Comparison of ENCODE assay signal across 8 cellular contexts in the genomic region with DNA sequence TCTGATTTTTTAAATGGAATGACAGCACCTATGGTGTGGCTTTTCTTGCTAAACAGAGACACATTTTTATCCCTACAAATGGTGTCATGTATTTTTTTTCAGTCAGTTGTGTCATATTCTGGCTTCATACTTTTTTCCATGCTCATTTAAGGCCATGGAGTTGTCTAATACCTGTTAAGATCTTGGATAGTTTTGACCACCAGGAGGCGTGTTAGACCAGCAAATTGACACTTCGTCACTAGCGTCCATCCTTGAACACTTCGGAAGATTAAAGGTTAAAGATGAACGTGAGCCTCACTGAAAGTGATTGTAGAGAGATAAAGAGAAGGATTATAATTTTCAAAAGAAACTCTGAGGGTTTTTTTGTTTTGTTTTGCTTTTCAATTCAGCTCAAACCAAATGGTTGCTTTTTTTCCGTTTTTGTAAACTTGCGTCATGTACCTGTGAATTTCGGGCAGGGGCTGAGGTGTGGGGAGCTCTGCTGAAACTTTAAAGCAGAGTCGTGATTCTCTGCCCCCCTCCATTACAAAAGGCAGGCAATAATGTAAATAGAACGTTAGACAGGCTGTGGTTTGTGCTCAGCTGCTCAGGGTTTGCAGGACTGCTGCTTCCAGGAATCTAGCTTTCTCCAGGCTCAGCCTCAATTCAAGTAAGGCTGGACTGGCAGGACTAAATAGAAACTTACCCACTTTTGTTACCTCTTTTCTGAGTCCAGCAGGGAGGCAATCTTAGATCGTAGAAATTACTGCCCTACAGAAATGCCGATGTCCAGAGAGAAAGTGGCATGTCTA.
A peak's percentile ranks its signal among the peaks of the same experiment; 100 is the strongest.
DNase-seq lines count a peak whose midpoint lies in the region; ATAC-seq and TF ChIP-seq lines count a peak whose summit lies in the region.

No MANE protein-coding gene starts in this region.

- ATAC-seq in HG03342 (IDR thresholded peaks at IDR 0.05; ENCODE audit: unreplicated experiment), result peak; percentile 59
- no peak for ATAC-seq in GM19463 (IDR thresholded peaks at IDR 0.05; ENCODE audit: unreplicated experiment)

- no peak overlapping the region for H3K27ac ChIP-seq in right atrium auricular region

- peak; percentile 55 for DNase-seq in activated CD4-positive, alpha-beta T cell treated with anti-CD3 and anti-CD28 coated beads for 48 hours
- no peak for DNase-seq in activated CD4-positive, alpha-beta T cell treated with anti-CD3 and anti-CD28 coated beads, Interleukin-2, amount 50 U/mL, for 1 hour
- peak; percentile 95 for DNase-seq in NCI-H510A treated with DMSO at 0.1 percent for 48 hours (lab: John Stamatoyannopoulos, UW)
- peak; percentile 3 for DNase-seq in activated gamma-delta T cell treated with anti-CD3 and anti-CD28 coated beads, Interleukin-2, amount 50 U/mL, for 16 hours (ENCODE audit: low read depth)
- DNase-seq in right atrium auricular region (ENCODE audit: low spot score), result no peak
- peak; percentile 16 for DNase-seq in skeletal muscle cell (ENCODE audit: low read depth)

- no peaks in the 10 kb centered on the region for H3K27me3 ChIP-seq in right atrium auricular region

- H3K4me3 ChIP-seq in right atrium auricular region (no peak overlapping the region), skeletal muscle cell (ENCODE audit: low read depth, low read length) (no peak overlapping the region)

- TF ChIP-seq CTCF in right atrium auricular region (IDR thresholded peaks at IDR 0.05), result peak; percentile 50 to 74

- peaks cover 0 to 3% of the 10 kb centered on the region in 2 donors for H3K4me1 ChIP-seq in right atrium auricular region

- no peaks in the 10 kb centered on the region for H3K36me3 ChIP-seq in right atrium auricular region

- no peaks in the 10 kb centered on the region for H3K9me3 ChIP-seq in right atrium auricular region

Comparison
In these comparisons a context has a peak if more than half of its experiments do, and no peak if none do; other contexts are left out.
1. DNase-seq: peak in activated CD4-positive, alpha-beta T cell treated with anti-CD3 and anti-CD28 coated beads for 48 hours (single experiment), NCI-H510A treated with DMSO at 0.1 percent for 48 hours (single experiment), activated gamma-delta T cell treated with anti-CD3 and anti-CD28 coated beads, Interleukin-2, amount 50 U/mL, for 16 hours (single experiment) and skeletal muscle cell (single experiment); none in activated CD4-positive, alpha-beta T cell treated with anti-CD3 and anti-CD28 coated beads, Interleukin-2, amount 50 U/mL, for 1 hour (single experiment) and right atrium auricular region (single experiment).